In genomic region chr9:101427957-101428655, GRCh38 we compare ENCODE assay signal across 14 cellular contexts. TPM values are rescaled to one million over a fixed set of nuclear protein-coding genes. Genes with fewer than 3 reads are reported as not detected.
DNase-seq lines count a peak whose midpoint lies in the region; ATAC-seq, FAIRE-seq and TF ChIP-seq lines count a peak whose summit lies in the region.
"Had no signal": no experiment of that assay in that cellular context is flagged by ENCODE, and none has a peak within 500 bp of the region (broad histone marks: within the 10 kb centered on the region; RNA-seq: fewer than 3 reads in every experiment).

No MANE protein-coding gene starts in this region.

- peaks cover 12% of the 10 kb centered on the region for H3K27me3 Mint-ChIP-seq in chondrocyte (ENCODE audit: low read depth)

- H3K36me3 Mint-ChIP-seq in chondrocyte (ENCODE audit: low read depth), result no peaks in the 10 kb centered on the region
- H3K36me3 Mint-ChIP-seq: CD8-positive, alpha-beta T cell had no signal

- peak overlapping the region; percentile 13 to 20 (median 19) for H3K27ac ChIP-seq in right lobe of liver
- H3K27ac ChIP-seq: heart right ventricle had no signal

- no peak for TF ChIP-seq POLR2A in right lobe of liver (IDR thresholded peaks at IDR 0.05)

- no peaks in the 10 kb centered on the region for H3K9me3 ChIP-seq in right lobe of liver
- H3K9me3 ChIP-seq: heart right ventricle had no signal

- peaks cover 0 to 81% (median 35%) of the 10 kb centered on the region in 4 donors for H3K4me1 ChIP-seq in right lobe of liver
- H3K4me1 ChIP-seq: heart right ventricle had no signal

- FAIRE-seq in HTR-8/SVneo (lab: Jason Lieb, UNC), result no peak

- DNase-seq in right lobe of liver (no peak), AG08396 (ENCODE audit: low spot score) (no peak), NCI-H446 (lab: John Stamatoyannopoulos, UW) (no peak), HTR-8/SVneo (ENCODE audit: insufficient read length, low spot score) (no peak), chondrocyte (ENCODE audit: low spot score) (no peak)
- DNase-seq: activated T-cell treated with anti-CD3 and anti-CD28 coated beads, Interleukin-2, amount 50 U/mL, for 72 hours; CD8-positive, alpha-beta T cell; heart right ventricle; left ventricle myocardium superior; nucleus accumbens; stimulated activated naive CD4-positive, alpha-beta T cell treated with Interleukin-2 at 50 U/mL for 16 hours had no signal

- H3K4me3 Mint-ChIP-seq in chondrocyte (ENCODE audit: unreplicated experiment), result no peak overlapping the region
- H3K4me3 Mint-ChIP-seq: activated T-cell treated with anti-CD3 and anti-CD28 coated beads, Interleukin-2, amount 50 U/mL, for 72 hours; CD8-positive, alpha-beta T cell had no signal

- TF ChIP-seq CTCF in right lobe of liver (IDR thresholded peaks at IDR 0.05) (no peak), chondrocyte (IDR thresholded peaks at IDR 0.05) (no peak)

- 48% methylated on average over 3 of the region's 3 CpGs for WGBS in right lobe of liver (ENCODE audit: insufficient coverage, low coverage, low lambda C conversion rate, missing lambda C conversion rate)

- no peaks in the 10 kb centered on the region for H3K27me3 ChIP-seq in right lobe of liver
- H3K27me3 ChIP-seq: heart right ventricle had no signal

- no peak overlapping the region for H3K27ac Mint-ChIP-seq in chondrocyte (ENCODE audit: unreplicated experiment)
- H3K27ac Mint-ChIP-seq: activated T-cell treated with anti-CD3 and anti-CD28 coated beads, Interleukin-2, amount 50 U/mL, for 72 hours; CD8-positive, alpha-beta T cell had no signal

- ATAC-seq in GM18907 (IDR thresholded peaks at IDR 0.05; ENCODE audit: unreplicated experiment) (peak; percentile 73), GM21723 (IDR thresholded peaks at IDR 0.05; ENCODE audit: unreplicated experiment) (peak; percentile 70), HG03457 (IDR thresholded peaks at IDR 0.05; ENCODE audit: unreplicated experiment) (peak; percentile 71), right lobe of liver (peak in 3 of 4 donors; percentile 0 to 9 (median 0))
- ATAC-seq: activated T-cell treated with anti-CD3 and anti-CD28 coated beads, Interleukin-2, amount 50 U/mL, for 72 hours; CD8-positive, alpha-beta T cell; heart right ventricle; left ventricle myocardium superior had no signal

- H3K36me3 ChIP-seq in right lobe of liver, result peaks cover 5 to 98% (median 54%) of the 10 kb centered on the region in 4 donors
- H3K36me3 ChIP-seq: heart right ventricle had no signal

- H3K4me1 Mint-ChIP-seq in chondrocyte (ENCODE audit: low read depth), result peaks cover 7% of the 10 kb centered on the region

- H3K9me3 Mint-ChIP-seq in chondrocyte (ENCODE audit: low read depth), result no peaks in the 10 kb centered on the region

- H3K4me3 ChIP-seq in right lobe of liver, result no peak overlapping the region
- H3K4me3 ChIP-seq: heart right ventricle had no signal

- intact Hi-C loops in right lobe of liver (cut with DNase I), result no loop called here

RNA-seq across cellular contexts. Expression of gene ALDOB, which starts 7.5 kb away (rescaled TPM):
- total RNA-seq in right lobe of liver, result 1,000 to 10,000 TPM; 2,876 to 4,505 (median 3,144) TPM
- 0.25 TPM in 1 of 3 replicates, not detected in the others for total RNA-seq in chondrocyte
- total RNA-seq: activated T-cell treated with anti-CD3 and anti-CD28 coated beads, Interleukin-2, amount 50 U/mL, for 72 hours; CD8-positive, alpha-beta T cell had no signal

RNA-seq across cellular contexts. Expression of gene ZNF189, which starts 29.5 kb away (rescaled TPM):
- 1 to 10 TPM; 5.7 to 9.7 (median 8.2) TPM for total RNA-seq in right lobe of liver
- total RNA-seq in chondrocyte, result 17.9 to 21.0 TPM (median 18.5 TPM) in 3 replicates

RNA-seq across cellular contexts. Expression of gene MRPL50, which starts 29.7 kb away (rescaled TPM):
- total RNA-seq in right lobe of liver, result 1 to 10 TPM; 4.6 to 8.7 (median 6.7) TPM
- total RNA-seq in chondrocyte, result 5.9 to 8.2 TPM (median 7.2 TPM) in 3 replicates

RNA-seq across cellular contexts. Expression of gene BAAT, which starts 43.3 kb away (rescaled TPM):
- 100 to 1,000 TPM; 223 to 648 (median 507) TPM for total RNA-seq in right lobe of liver
- total RNA-seq in chondrocyte, result 0.10 to 0.26 TPM (median 0.24 TPM) in 3 replicates
- total RNA-seq: CD8-positive, alpha-beta T cell; left ventricle myocardium superior had no signal

Comparison
In these comparisons a context has a peak if more than half of its experiments do, and no peak if none do; other contexts are left out.
1. ATAC-seq: peak in every context shown above with its lines; median percentile 73 in GM18907; 71 in HG03457; 70 in GM21723; 0 in right lobe of liver.
2. RNA of gene ALDOB, which starts 7.5 kb away (total RNA-seq): 2,876 to 4,505 TPM in right lobe of liver; 0.25 TPM in chondrocyte; every median in the first group is over 1,000 times any median in the second.